ENCODE assay signal across 24 cellular contexts in genomic region chr2:120026890-120027289, GRCh38. TPM values are rescaled to one million over a fixed set of nuclear protein-coding genes. Genes with fewer than 3 reads are reported as not detected.
DNase-seq lines count a peak whose midpoint lies in the region; ATAC-seq, FAIRE-seq and TF ChIP-seq lines count a peak whose summit lies in the region.
"Had no signal": no experiment of that assay in that cellular context is flagged by ENCODE, and none has a peak within 500 bp of the region (broad histone marks: within the 10 kb centered on the region; RNA-seq: fewer than 3 reads in every experiment).

No MANE protein-coding gene starts in this region.

- H3K4me2 ChIP-seq in GM23338 (no peak overlapping the region), GM12878 (ENCODE audit: control insufficient read depth, insufficient read depth) (no peak overlapping the region)
- H3K4me2 ChIP-seq: BLaER1 treated with 17β-estradiol and CSF1 and Interleukin-3, amounts not matched to agents 10 nM and 100 nM; KMS-11 had no signal

- FAIRE-seq in GM12878 (lab: Jason Lieb, UNC): no peak

- TF ChIP-seq EP300 in GM12878 (IDR thresholded peaks at IDR 0.05; ENCODE audit: borderline replicate concordance in 1 of 2, control insufficient read depth in 1 of 2, low read depth in 2 of 2, low read length in 2 of 2): no peak

- H3K4me3 ChIP-seq in GM23338: no peak overlapping the region
- H3K4me3 ChIP-seq in GM12878: no peak overlapping the region
- no peak overlapping the region for H3K4me3 ChIP-seq in fibroblast of pulmonary artery (replicated peaks; ENCODE audit: low read depth, low read length)
- no peak overlapping the region for H3K4me3 ChIP-seq in retinal pigment epithelial cell (ENCODE audit: low read length)
- H3K4me3 ChIP-seq: ascending aorta; BLaER1 treated with 17β-estradiol and CSF1 and Interleukin-3, amounts not matched to agents 10 nM and 100 nM; colonic mucosa; left lung; SK-N-MC; thyroid gland had no signal

- H3K9me3 ChIP-seq in GM12878 (replicated peaks; ENCODE audit: control insufficient read depth, insufficient read depth, low read length): peaks cover 1% of the 10 kb centered on the region; the same call in 2 of the 3 replicates
- H3K9me3 ChIP-seq: colonic mucosa, thyroid gland had no signal

- H3K4me1 Mint-ChIP-seq in GM23338: peaks cover 17% of the 10 kb centered on the region

- H3K9me3 Mint-ChIP-seq in GM23338: peaks cover 29% of the 10 kb centered on the region

- BruUV-seq in GM12878 (replicated peaks; lab: Mats Ljungman, UMichigan): TSS peak; percentile 26

- H3K27ac ChIP-seq in GM23338 (ENCODE audit: low read depth) (no peak overlapping the region), GM12878 (ENCODE audit: control insufficient read depth, insufficient read depth) (no peak overlapping the region)
- H3K27ac ChIP-seq: ascending aorta; BLaER1 treated with 17β-estradiol and CSF1 and Interleukin-3, amounts not matched to agents 10 nM and 100 nM; colonic mucosa; KMS-11; left lung; SK-N-MC; thyroid gland had no signal

- H3K27me3 ChIP-seq in GM23338 (ENCODE audit: insufficient read depth) (no peaks in the 10 kb centered on the region), GM12878 (replicated peaks in 1 of 2; ENCODE audit: control insufficient read depth in 2 of 2, insufficient read depth in 2 of 2, low read length in 1 of 2) (no peaks in the 10 kb centered on the region)
- H3K27me3 ChIP-seq: ascending aorta; BLaER1 treated with 17β-estradiol and CSF1 and Interleukin-3, amounts not matched to agents 10 nM and 100 nM; colonic mucosa; left lung; thyroid gland had no signal

- no peak overlapping the region for H3K9ac ChIP-seq in GM12878 (ENCODE audit: control insufficient read depth, insufficient read depth, low read length)
- H3K9ac ChIP-seq: BLaER1 treated with 17β-estradiol and CSF1 and Interleukin-3, amounts not matched to agents 10 nM and 100 nM; KMS-11 had no signal

- peaks cover 2% of the 10 kb centered on the region for H3K27me3 Mint-ChIP-seq in GM23338 (ENCODE audit: insufficient read depth, low read depth, poor library complexity)
- H3K27me3 Mint-ChIP-seq: activated B cell treated with CpG ODN at 0.5 μM for 24 hours; stimulated activated naive B cell treated with anti-CD40 and anti-IgM and Interleukin-4, amounts not matched to agents 10 μg/mL and 1 μg/mL and 100 μg/mL, for 72 hours had no signal

- SMC1A ChIA-PET in GM12878 (lab: Charles Lee; ENCODE audit: uncharacterized antibody, unreplicated experiment): interaction anchor here (1.2 kb wide), 1 partner anchor 17 kb away, joined by 4 read pairs; no protein-coding TSS in a partner anchor

- no peak for TF ChIP-seq RAD21 in GM12878 (IDR thresholded peaks at IDR 0.05; ENCODE audit: insufficient read depth, low read depth, low read length)

- RAD21 ChIA-PET in GM12878 (lab: Charles Lee; ENCODE audit: unreplicated experiment): no interaction called here

- H3K36me3 Mint-ChIP-seq in GM23338 (ENCODE audit: low read depth): peaks cover 52% of the 10 kb centered on the region

- ATAC-seq in GM23338: no peak
- no peak for ATAC-seq in GM12878
- no peak for ATAC-seq in GM18511 (IDR thresholded peaks at IDR 0.05; ENCODE audit: unreplicated experiment)
- ATAC-seq: activated CD8-positive, alpha-beta T cell treated with anti-CD3 and anti-CD28 coated beads, Interleukin-2, amount 10 ng/mL, durations not matched to agents 7 days and 5 days; activated T-cell treated with anti-CD3 and anti-CD28 coated beads, Interleukin-2, amount 50 U/mL, for 72 hours; left lung; stimulated activated naive B cell treated with anti-CD40 and anti-IgM and Interleukin-4, amounts not matched to agents 10 μg/mL and 1 μg/mL and 100 μg/mL, for 72 hours had no signal

- CTCF ChIA-PET in GM12878 (lab: Yijun Ruan, JAX): interaction anchor here (0.5 to 1.4 kb wide), 3 partner anchors 52 to 366 kb away, joined by 3 to 5 read pairs (median 3); no protein-coding TSS in a partner anchor

- H3K36me3 ChIP-seq in GM23338 (ENCODE audit: insufficient read depth): no peaks in the 10 kb centered on the region
- no peaks in the 10 kb centered on the region for H3K36me3 ChIP-seq in GM12878 (ENCODE audit: control insufficient read depth in 2 of 2, insufficient read depth in 2 of 2, low read length in 1 of 2)
- H3K36me3 ChIP-seq: ascending aorta, colonic mucosa, left lung, thyroid gland had no signal

- no peak for TF ChIP-seq POLR2A in GM12878 (IDR thresholded peaks at IDR 0.05; ENCODE audit: low read depth, low read length)

- no peak overlapping the region for H3K4me3 Mint-ChIP-seq in GM23338
- H3K4me3 Mint-ChIP-seq: activated B cell treated with CpG ODN at 0.5 μM for 24 hours; activated CD8-positive, alpha-beta T cell treated with anti-CD3 and anti-CD28 coated beads, Interleukin-2, amount 10 ng/mL, durations not matched to agents 7 days and 5 days; activated T-cell treated with anti-CD3 and anti-CD28 coated beads, Interleukin-2, amount 50 U/mL, for 72 hours; stimulated activated naive B cell treated with anti-CD40 and anti-IgM and Interleukin-4, amounts not matched to agents 10 μg/mL and 1 μg/mL and 100 μg/mL, for 72 hours had no signal

- WGBS in GM12878 (ENCODE audit: insufficient coverage, insufficient replicate concordance, low lambda C conversion rate, missing lambda C conversion rate): 85% methylated on average over 2 of the region's 2 CpGs

- H2AFZ ChIP-seq in GM23338 (no peak overlapping the region), GM12878 (ENCODE audit: control insufficient read depth, low read depth, low read length) (no peak overlapping the region)

- no peaks in the 10 kb centered on the region for H3F3A ChIP-seq in GM23338 (replicated peaks; ENCODE audit: low read depth)

- peaks cover 6% of the 10 kb centered on the region; the same call in 1 of the 2 replicates for H4K20me1 ChIP-seq in GM23338 (replicated peaks; ENCODE audit: insufficient read depth)
- no peaks in the 10 kb centered on the region for H4K20me1 ChIP-seq in GM12878 (ENCODE audit: control insufficient read depth, insufficient read depth)

- peaks cover 15% of the 10 kb centered on the region for H3K4me1 ChIP-seq in GM23338 (ENCODE audit: insufficient read depth)
- H3K4me1 ChIP-seq in GM12878 (ENCODE audit: control insufficient read depth, insufficient read depth, low read length): no peaks in the 10 kb centered on the region; the same call in 1 of the 2 replicates
- H3K4me1 ChIP-seq: ascending aorta; BLaER1 treated with 17β-estradiol and CSF1 and Interleukin-3, amounts not matched to agents 10 nM and 100 nM; colonic mucosa; left lung had no signal

- no peak overlapping the region for H3K27ac Mint-ChIP-seq in GM23338
- H3K27ac Mint-ChIP-seq: activated B cell treated with CpG ODN at 0.5 μM for 24 hours; activated CD8-positive, alpha-beta T cell treated with anti-CD3 and anti-CD28 coated beads, Interleukin-2, amount 10 ng/mL, durations not matched to agents 7 days and 5 days; activated T-cell treated with anti-CD3 and anti-CD28 coated beads, Interleukin-2, amount 50 U/mL, for 72 hours; stimulated activated naive B cell treated with anti-CD40 and anti-IgM and Interleukin-4, amounts not matched to agents 10 μg/mL and 1 μg/mL and 100 μg/mL, for 72 hours had no signal

- in situ Hi-C loops in GM12878 (cut with MboI): no loop called here

- POLR2A ChIA-PET in GM12878 (lab: Charles Lee): no interaction called here

- peak; percentile 27 to 61; a peak in 3 of 4 replicates for TF ChIP-seq CTCF in GM23338 (conservative IDR thresholded peaks at IDR 0.05; ENCODE audit: low read depth in 2 of 2)
- no peak for TF ChIP-seq CTCF in GM12878 (IDR thresholded peaks at IDR 0.05 in 2 of 3, conservative IDR thresholded peaks at IDR 0.05 in 1 of 3; ENCODE audit: control insufficient read depth in 2 of 3, extremely low read depth in 1 of 3, insufficient read depth in 1 of 3, low read depth in 3 of 3, low read length in 3 of 3)
- TF ChIP-seq CTCF in fibroblast of pulmonary artery (IDR thresholded peaks at IDR 0.05; ENCODE audit: low read length, missing control alignments): peak; percentile 33
- TF ChIP-seq CTCF in retinal pigment epithelial cell (conservative IDR thresholded peaks at IDR 0.05; ENCODE audit: low read depth, low read length): peak; percentile 21

- H3K9me2 ChIP-seq in GM23338 (ENCODE audit: insufficient read depth): no peaks in the 10 kb centered on the region

- H3K79me2 ChIP-seq in GM23338 (replicated peaks; ENCODE audit: insufficient read depth) (peaks cover 92% of the 10 kb centered on the region), GM12878 (ENCODE audit: control insufficient read depth, insufficient read depth, low read length) (no peaks in the 10 kb centered on the region)

- intact Hi-C loops in GM12878 (cut with micrococcal nuclease; ENCODE audit: unreplicated experiment): no loop called here

- peak; percentile 54 for DNase-seq in GM23338 (ENCODE audit: low spot score)
- DNase-seq in GM12878 (ENCODE audit: low read depth, low spot score): no peak
- DNase-seq in fibroblast of pulmonary artery (ENCODE audit: low read depth): no peak
- DNase-seq in retinal pigment epithelial cell (ENCODE audit: low read depth): no peak
- DNase-seq in GM19238 (ENCODE audit: insufficient read length, low spot score): no peak
- DNase-seq in stimulated activated CD4-positive, alpha-beta T cell treated with anti-CD3 and anti-CD28 coated beads, Interleukin-4, amount 100 ng/mL, for 1 hour: no peak
- DNase-seq: activated B cell treated with CpG ODN at 0.5 μM for 24 hours; activated CD8-positive, alpha-beta T cell treated with anti-CD3 and anti-CD28 coated beads, Interleukin-2, amount 10 ng/mL, durations not matched to agents 7 days and 5 days; activated naive CD4-positive, alpha-beta T cell treated with anti-CD3 and anti-CD28 coated beads, Interleukin-2, amount 50 U/mL, for 16 hours; activated T-cell treated with anti-CD3 and anti-CD28 coated beads, Interleukin-2, amount 50 U/mL, for 72 hours; colonic mucosa; DMS153; left lung; MV-4-11; NCI-H2029; NCI-H446; retina; stimulated activated naive B cell treated with anti-CD40 and anti-IgM and Interleukin-4, amounts not matched to agents 10 μg/mL and 1 μg/mL and 100 μg/mL, for 72 hours; thyroid gland had no signal

RNA-seq across cellular contexts. Expression of gene EPB41L5, which starts 14.0 kb away (rescaled TPM):
- total RNA-seq in GM23338 (2014; rRNA removed; shearing (Covaris generic)): 35.4 and 35.5 TPM in 2 replicates
- polyA plus RNA-seq in GM23338 (2016; fragmentation: Nextera tagmentation; extraction: Ambion mirVana) (13.9 and 15.5 TPM in 2 replicates), GM12878 (2011; rRNA removed) (20.4 and 33.3 TPM in 2 replicates), GM12878 (2014; fragmentation: Illumina TruSeq; extraction: Trizol) (7.2 and 9.1 TPM in 2 replicates), GM12878 (2014; fragmentation: Nextera tagmentation; extraction: Ambion mirVana) (1 to 10 TPM; 2.1 to 2.9 TPM), GM12878 (2014; rRNA removed) (4.5 and 5.7 TPM in 2 replicates), GM12878 (2016; fragmentation: Nextera tagmentation; extraction: Ambion mirVana) (10 to 100 TPM in 1 of 2 experiments, 1 to 10 TPM in 1; 8.5 to 10.9 TPM)
- 97.2 and 104 TPM in 2 replicates for total RNA-seq in GM12878 (2013; cell fraction: nucleolus; rRNA removed)
- total RNA-seq in GM12878 (2014; rRNA removed) (8.0 and 8.5 TPM in 2 replicates), GM12878 (2014; rRNA removed; fragmentation: Illumina TruSeq; extraction: Trizol) (8.5 and 9.9 TPM in 2 replicates), GM12878 (2021) (8.0 and 8.7 TPM in 2 replicates)
- 1.5 TPM for polyA plus RNA-seq in GM12878 (2011; ENCODE audit: low read depth)
- 9.8 and 10.7 TPM in 2 replicates for polyA plus RNA-seq in GM12878 (2011; cell fraction: cytosol; rRNA removed)
- polyA plus RNA-seq in GM12878 (2011; cell fraction: nucleus; rRNA removed): 26.0 and 27.5 TPM in 2 replicates
- polyA plus RNA-seq in GM12878 (2012): 2.0 and 2.1 TPM in 2 replicates
- 39.3 and 46.8 TPM in 2 replicates for polyA minus RNA-seq in GM12878 (2011; rRNA and poly(A)+ RNA removed)
- polyA minus RNA-seq in GM12878 (2011; cell fraction: cytosol; rRNA and poly(A)+ RNA removed): 10.6 and 10.8 TPM in 2 replicates
- 39.2 and 52.0 TPM in 2 replicates for polyA minus RNA-seq in GM12878 (2011; cell fraction: nucleus; rRNA and poly(A)+ RNA removed)

Comparison
In these comparisons a context has a peak if more than half of its experiments do, and no peak if none do; other contexts are left out.
1. CTCF ChIP-seq: peak in GM23338 (2 of 2), fibroblast of pulmonary artery (single experiment) and retinal pigment epithelial cell (single experiment); none in GM12878 (0 of 3).